Comparison of ENCODE assay signal across 7 cellular contexts in the genomic region with DNA sequence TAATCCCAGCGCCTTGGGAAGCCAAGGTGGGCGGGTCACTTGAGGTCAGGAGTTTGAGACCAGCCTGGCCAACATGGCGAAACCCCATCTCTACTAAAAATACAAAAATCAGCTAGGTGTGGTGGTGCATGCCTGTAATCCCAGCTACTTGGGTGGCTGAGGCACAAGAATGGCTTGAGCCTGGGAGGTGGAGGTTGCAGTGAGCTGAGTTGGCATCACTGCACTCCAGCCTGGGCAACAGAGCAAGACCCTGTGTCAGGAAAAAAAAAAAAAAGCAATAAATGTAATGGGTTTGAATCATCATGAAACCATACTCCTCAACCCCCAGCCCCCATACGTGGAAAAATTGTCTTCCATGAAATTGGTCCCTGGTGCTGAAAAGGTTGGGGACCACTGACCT. TPM values are rescaled to one million over a fixed set of nuclear protein-coding genes. Genes with fewer than 3 reads are reported as not detected.
DNase-seq lines count a peak whose midpoint lies in the region; ATAC-seq and TF ChIP-seq lines count a peak whose summit lies in the region.
"Not testable (repeated sequence)": the region's sequence is repeated elsewhere in the genome, so short reads cannot be mapped to it uniquely, and the experiment has no call there.

No MANE protein-coding gene starts in this region.

- 68 to 72% methylated on average over 4 of the region's 4 CpGs for WGBS in body of pancreas, 2 donors
- 71 to 91% (median 77%) methylated on average over 4 of the region's 4 CpGs for WGBS in stomach, 5 donors

- not testable (repeated sequence) for DNase-seq in CD8-positive, alpha-beta T cell; T-cell; body of pancreas; effector memory CD8-positive, alpha-beta T cell; naive thymus-derived CD4-positive, alpha-beta T cell; stomach

- ATAC-seq in CD8-positive, alpha-beta T cell; T-cell (replicated peaks in 1 of 4); body of pancreas; effector memory CD8-positive, alpha-beta T cell (replicated peaks); naive thymus-derived CD4-positive, alpha-beta T cell: not testable (repeated sequence)

- not testable (repeated sequence) for H3K4me3 Mint-ChIP-seq in CD8-positive, alpha-beta T cell; T-cell; activated naive CD8-positive, alpha-beta T cell; effector memory CD8-positive, alpha-beta T cell
- H3K4me3 Mint-ChIP-seq in naive thymus-derived CD4-positive, alpha-beta T cell = peak overlapping the region in 1 of 10 donors; percentile 88

- CTCF ChIA-PET in CD8-positive, alpha-beta T cell (lab: Charles Lee) = interaction anchor here (0.8 to 9.3 kb wide), 6 partner anchors 12 to 102 kb away, joined by 3 to 68 read pairs (median 36); a partner anchor contains a TSS
- CTCF ChIA-PET in T-cell (lab: Charles Lee) = interaction anchor here (0.7 to 4.8 kb wide), 7 partner anchors 12 to 127 kb away, joined by 3 to 28 read pairs (median 8); no protein-coding TSS in a partner anchor
- CTCF ChIA-PET in naive thymus-derived CD4-positive, alpha-beta T cell (lab: Charles Lee) = interaction anchor here (0.7 to 7.1 kb wide), 6 partner anchors 11 to 107 kb away, joined by 3 to 81 read pairs (median 16); a partner anchor contains a TSS

- intact Hi-C loops in CD8-positive, alpha-beta T cell (cut with DNase I, micrococcal nuclease) = loop anchor here in 1 of 2 experiments (2.0 kb wide), 1 partner anchor 83 kb away; no protein-coding TSS in a partner anchor
- intact Hi-C loops in body of pancreas (cut with DNase I); stomach (cut with DNase I; ENCODE audit: low total_unique reads): not testable (repeated sequence)
- intact Hi-C loops in naive thymus-derived CD4-positive, alpha-beta T cell (cut with micrococcal nuclease) = loop anchor here in 1 of 2 donors (2.0 kb wide), 2 partner anchors 53 to 101 kb away; no protein-coding TSS in a partner anchor

- H3K4me1 Mint-ChIP-seq in CD8-positive, alpha-beta T cell (ENCODE audit: low read depth) = peaks cover 84% of the 10 kb centered on the region
- H3K4me1 Mint-ChIP-seq in T-cell = peaks cover 84 to 92% (median 88%) of the 10 kb centered on the region in 3 donors
- H3K4me1 Mint-ChIP-seq in activated naive CD8-positive, alpha-beta T cell (ENCODE audit: low read depth) = peaks cover 90% of the 10 kb centered on the region
- H3K4me1 Mint-ChIP-seq in effector memory CD8-positive, alpha-beta T cell (ENCODE audit: low read depth in 2 of 2) = peaks cover 43 to 65% of the 10 kb centered on the region in 2 donors
- H3K4me1 Mint-ChIP-seq in naive thymus-derived CD4-positive, alpha-beta T cell = peaks cover 54 to 93% (median 87%) of the 10 kb centered on the region in 7 donors

- TF ChIP-seq CTCF in CD8-positive, alpha-beta T cell (IDR thresholded peaks at IDR 0.05); body of pancreas (IDR thresholded peaks at IDR 0.05); stomach (IDR thresholded peaks at IDR 0.05): not testable (repeated sequence)

- not testable (repeated sequence) for H3K27me3 Mint-ChIP-seq in CD8-positive, alpha-beta T cell (ENCODE audit: low read depth); T-cell; activated naive CD8-positive, alpha-beta T cell; effector memory CD8-positive, alpha-beta T cell; naive thymus-derived CD4-positive, alpha-beta T cell

- not testable (repeated sequence) for TF ChIP-seq EP300 in stomach (IDR thresholded peaks at IDR 0.05)

- TF ChIP-seq POLR2A in body of pancreas (IDR thresholded peaks at IDR 0.05); stomach (IDR thresholded peaks at IDR 0.05): not testable (repeated sequence)

- H3K36me3 ChIP-seq in CD8-positive, alpha-beta T cell (ENCODE audit: insufficient read depth, low read length); body of pancreas (replicated peaks in 1 of 2; ENCODE audit: insufficient read depth in 1 of 2, low read depth in 2 of 2); naive thymus-derived CD4-positive, alpha-beta T cell (ENCODE audit: control insufficient read depth in 2 of 3, insufficient read depth in 3 of 3, low read length in 3 of 3); stomach: not testable (repeated sequence)

- peaks cover 54% of the 10 kb centered on the region for H3K4me1 ChIP-seq in CD8-positive, alpha-beta T cell (ENCODE audit: insufficient read depth, low read length)
- H3K4me1 ChIP-seq in body of pancreas = peaks cover 31% of the 10 kb centered on the region
- peaks cover 45 to 68% of the 10 kb centered on the region in 2 donors for H3K4me1 ChIP-seq in naive thymus-derived CD4-positive, alpha-beta T cell (ENCODE audit: control insufficient read depth in 2 of 2, insufficient read depth in 2 of 2, low read length in 2 of 2)
- H3K4me1 ChIP-seq in stomach = peaks cover 18 to 48% (median 25%) of the 10 kb centered on the region in 4 donors

- POLR2A ChIA-PET in CD8-positive, alpha-beta T cell (lab: Charles Lee) = interaction anchor here (2.8 to 5.3 kb wide), 3 partner anchors 12 to 103 kb away, joined by 9 to 29 read pairs (median 22); a partner anchor contains a TSS
- POLR2A ChIA-PET in T-cell (lab: Charles Lee) = interaction anchor here in 1 of 2 donors (0.7 kb wide), 1 partner anchor 11 kb away, joined by 6 read pairs; no protein-coding TSS in a partner anchor
- POLR2A ChIA-PET in naive thymus-derived CD4-positive, alpha-beta T cell (lab: Charles Lee) = interaction anchor here (0.7 to 8.1 kb wide), 7 partner anchors 9 to 102 kb away, joined by 4 to 85 read pairs (median 20); a partner anchor contains a TSS

- H3K9me3 Mint-ChIP-seq in CD8-positive, alpha-beta T cell; T-cell; activated naive CD8-positive, alpha-beta T cell (ENCODE audit: low read depth); effector memory CD8-positive, alpha-beta T cell: not testable (repeated sequence)
- H3K9me3 Mint-ChIP-seq in naive thymus-derived CD4-positive, alpha-beta T cell = peaks cover 0 to 14% (median 0%) of the 10 kb centered on the region in 11 donors

- H3K36me3 Mint-ChIP-seq in CD8-positive, alpha-beta T cell = peaks cover 17% of the 10 kb centered on the region
- H3K36me3 Mint-ChIP-seq in T-cell = peaks cover 19% of the 10 kb centered on the region
- H3K36me3 Mint-ChIP-seq in activated naive CD8-positive, alpha-beta T cell = peaks cover 12% of the 10 kb centered on the region
- peaks cover 13% of the 10 kb centered on the region for H3K36me3 Mint-ChIP-seq in effector memory CD8-positive, alpha-beta T cell (ENCODE audit: insufficient read depth)
- H3K36me3 Mint-ChIP-seq in naive thymus-derived CD4-positive, alpha-beta T cell = peaks cover 8 to 39% (median 30%) of the 10 kb centered on the region in 5 donors

- not testable (repeated sequence) for H3K27ac ChIP-seq in CD8-positive, alpha-beta T cell (ENCODE audit: low read depth, low read length)
- H3K27ac ChIP-seq in body of pancreas (peak overlapping the region in 3 of 4 donors; percentile 22 to 69 (median 67)), stomach (peak overlapping the region in 4 of 5 donors; percentile 24 to 85 (median 65))
- H3K27ac ChIP-seq in naive thymus-derived CD4-positive, alpha-beta T cell (ENCODE audit: low read depth, low read length) = peak overlapping the region; percentile 89

- H3K4me3 ChIP-seq in CD8-positive, alpha-beta T cell (ENCODE audit: low read depth, low read length); body of pancreas; naive thymus-derived CD4-positive, alpha-beta T cell (ENCODE audit: low read length); stomach: not testable (repeated sequence)

- H3K9me3 ChIP-seq in CD8-positive, alpha-beta T cell (ENCODE audit: low read length); body of pancreas; naive thymus-derived CD4-positive, alpha-beta T cell (ENCODE audit: control insufficient read depth in 2 of 3, low read length in 3 of 3); stomach: not testable (repeated sequence)

- peak overlapping the region; percentile 98 for H3K27ac Mint-ChIP-seq in CD8-positive, alpha-beta T cell
- peak overlapping the region; percentile 96 to 98 for H3K27ac Mint-ChIP-seq in T-cell
- H3K27ac Mint-ChIP-seq in activated naive CD8-positive, alpha-beta T cell = peak overlapping the region; percentile 95
- H3K27ac Mint-ChIP-seq in effector memory CD8-positive, alpha-beta T cell = peak overlapping the region; percentile 92 to 96
- H3K27ac Mint-ChIP-seq in naive thymus-derived CD4-positive, alpha-beta T cell = peak overlapping the region in 8 of 9 donors; percentile 93 to 100 (median 98)

- not testable (repeated sequence) for H3K27me3 ChIP-seq in CD8-positive, alpha-beta T cell (ENCODE audit: insufficient read depth, low read length); body of pancreas; naive thymus-derived CD4-positive, alpha-beta T cell (ENCODE audit: control insufficient read depth in 2 of 2, insufficient read depth in 2 of 2, low read length in 2 of 2); stomach

RNA-seq across cellular contexts. Expression of a gene that starts 26.2 kb away (rescaled TPM):
- 1 to 10 TPM; 1.8 to 2.2 TPM for total RNA-seq in CD8-positive, alpha-beta T cell
- 10 to 100 TPM; 12.0 to 35.2 (median 30.2) TPM for total RNA-seq in T-cell
- total RNA-seq in body of pancreas = 1 to 10 TPM; 4.0 to 4.9 TPM
- 10 to 100 TPM in 3 of 5 experiments, 1 to 10 TPM in 2; 7.5 to 46.2 (median 21.6) TPM for total RNA-seq in naive thymus-derived CD4-positive, alpha-beta T cell
- 10 to 100 TPM; 32.1 to 39.2 TPM for polyA plus RNA-seq in naive thymus-derived CD4-positive, alpha-beta T cell
- 10 to 100 TPM; 14.6 to 46.1 (median 19.6) TPM for total RNA-seq in stomach
- polyA plus RNA-seq in stomach = 1 to 10 TPM; 4.0 to 5.2 (median 5.2) TPM

RNA-seq across cellular contexts. Expression of a gene that starts 32.0 kb away (rescaled TPM):
- 1 to 10 TPM; 5.1 to 6.9 TPM for total RNA-seq in CD8-positive, alpha-beta T cell
- 1 to 10 TPM; 4.5 to 8.6 (median 6.2) TPM for total RNA-seq in T-cell
- 10 to 100 TPM; 11.5 to 17.4 TPM for total RNA-seq in body of pancreas
- total RNA-seq in naive thymus-derived CD4-positive, alpha-beta T cell = 10 to 100 TPM in 2 of 5 experiments, 1 to 10 TPM in 3; 2.4 to 13.8 (median 6.0) TPM
- polyA plus RNA-seq in naive thymus-derived CD4-positive, alpha-beta T cell = 1 to 10 TPM; 1.9 to 5.2 TPM
- total RNA-seq in stomach = 10 to 100 TPM in 4 of 5 donors, 1 to 10 TPM in 1; 9.3 to 54.3 (median 50.4) TPM
- 10 to 100 TPM in 1 of 3 donors, 1 to 10 TPM in 2; 7.2 to 28.1 (median 7.8) TPM for polyA plus RNA-seq in stomach
